10 cellular contexts compared by ENCODE assay signal in the genomic region with DNA sequence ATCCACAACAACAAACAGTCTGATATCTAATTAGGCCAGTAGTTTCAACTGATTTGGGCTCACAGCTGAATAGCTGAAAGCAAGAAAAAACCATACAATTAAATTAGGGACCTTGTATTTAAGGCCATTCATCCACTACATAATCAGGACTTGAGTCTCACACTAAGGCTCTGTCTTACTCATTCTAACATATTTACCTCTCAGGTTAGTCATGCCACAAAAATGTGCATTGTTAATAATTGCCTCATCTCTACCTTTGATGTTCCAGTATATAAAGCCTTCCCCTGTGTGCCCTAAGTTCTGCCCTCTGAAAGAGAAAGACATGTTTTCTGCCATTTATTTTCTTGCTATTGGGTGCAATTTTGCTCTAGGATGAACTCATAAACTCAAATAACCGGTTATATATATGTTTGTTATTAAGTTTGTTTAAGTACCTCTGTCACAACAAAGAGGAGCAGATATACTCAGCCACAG. TPM values are rescaled to one million over a fixed set of nuclear protein-coding genes. Genes with fewer than 3 reads are reported as not detected.
DNase-seq lines count a peak whose midpoint lies in the region; ATAC-seq and TF ChIP-seq lines count a peak whose summit lies in the region.
"Had no signal": no experiment of that assay in that cellular context is flagged by ENCODE, and none has a peak within 500 bp of the region (broad histone marks: within the 10 kb centered on the region; RNA-seq: fewer than 3 reads in every experiment).

No MANE protein-coding gene starts in this region.

- H3K9me3 ChIP-seq in MG63 = peaks cover 7% of the 10 kb centered on the region

- H3K4me3 ChIP-seq in astrocyte of the cerebellum (ENCODE audit: low read depth, low read length) = no peak overlapping the region
- no peak overlapping the region for H3K4me3 ChIP-seq in MG63
- H3K4me3 ChIP-seq: gastrocnemius medialis had no signal

- TF ChIP-seq CTCF in natural killer cell (IDR thresholded peaks at IDR 0.05) (no peak), astrocyte of the cerebellum (IDR thresholded peaks at IDR 0.05; ENCODE audit: low read depth, low read length, missing control alignments) (no peak)

- no peaks in the 10 kb centered on the region for H3K36me3 ChIP-seq in MG63
- H3K36me3 ChIP-seq: gastrocnemius medialis had no signal

- H3K4me3 Mint-ChIP-seq in natural killer cell = no peak overlapping the region
- H3K4me3 Mint-ChIP-seq in natural killer cell treated with Interleukin-12 subunit alpha and Interleukin-12 subunit beta and Interleukin-15 and Interleukin-18, amount 100 ng/mL, for 72 hours = no peak overlapping the region

- intact Hi-C loops in natural killer cell (cut with micrococcal nuclease) = no loop called here

- peak overlapping the region; percentile 6 to 27 for H3K27ac Mint-ChIP-seq in natural killer cell
- H3K27ac Mint-ChIP-seq in natural killer cell treated with Interleukin-12 subunit alpha and Interleukin-12 subunit beta and Interleukin-15 and Interleukin-18, amount 100 ng/mL, for 72 hours = peak overlapping the region in 1 of 2 donors; percentile 41

- ATAC-seq in natural killer cell = no peak
- no peak for ATAC-seq in natural killer cell treated with Interleukin-12 subunit alpha and Interleukin-12 subunit beta and Interleukin-15 and Interleukin-18, amount 100 ng/mL, for 72 hours

- in situ Hi-C loops in astrocyte of the cerebellum (cut with HindIII; ENCODE audit: low sequenced_read_pairs) = no loop called here

- no peaks in the 10 kb centered on the region for H3K27me3 Mint-ChIP-seq in natural killer cell (ENCODE audit: low read depth in 2 of 2)
- no peaks in the 10 kb centered on the region for H3K27me3 Mint-ChIP-seq in natural killer cell treated with Interleukin-12 subunit alpha and Interleukin-12 subunit beta and Interleukin-15 and Interleukin-18, amount 100 ng/mL, for 72 hours

- no peak for DNase-seq in natural killer cell
- DNase-seq in natural killer cell treated with Interleukin-12 subunit alpha and Interleukin-12 subunit beta and Interleukin-15 and Interleukin-18, amount 100 ng/mL, for 72 hours (ENCODE audit: low spot score) = no peak
- DNase-seq in astrocyte of the cerebellum (ENCODE audit: low read depth) = peak; percentile 75
- peak; percentile 98 for DNase-seq in kidney tubule cell (ENCODE audit: low spot score)
- DNase-seq in stimulated activated naive CD4-positive, alpha-beta T cell (lab: John Stamatoyannopoulos, UW) = no peak
- DNase-seq in stimulated activated CD4-positive, alpha-beta T cell treated with anti-CD3 and anti-CD28 coated beads, Interleukin-15, amount 100 ng/mL, for 24 hours = no peak
- DNase-seq in amniotic stem cell (lab: John Stamatoyannopoulos, UW) = no peak
- DNase-seq in MG63 = no peak
- DNase-seq: NCI-H748 treated with DMSO at 0.1 percent for 48 hours had no signal

- H3K9me3 Mint-ChIP-seq in natural killer cell = peaks cover 2 to 8% of the 10 kb centered on the region in 2 donors
- peaks cover 3% of the 10 kb centered on the region for H3K9me3 Mint-ChIP-seq in natural killer cell treated with Interleukin-12 subunit alpha and Interleukin-12 subunit beta and Interleukin-15 and Interleukin-18, amount 100 ng/mL, for 72 hours

- no peaks in the 10 kb centered on the region for H3K27me3 ChIP-seq in MG63
- H3K27me3 ChIP-seq: gastrocnemius medialis had no signal

- peaks cover 25 to 38% of the 10 kb centered on the region in 2 donors for H3K4me1 Mint-ChIP-seq in natural killer cell
- peaks cover 19 to 29% of the 10 kb centered on the region in 2 donors for H3K4me1 Mint-ChIP-seq in natural killer cell treated with Interleukin-12 subunit alpha and Interleukin-12 subunit beta and Interleukin-15 and Interleukin-18, amount 100 ng/mL, for 72 hours (ENCODE audit: low read depth in 2 of 2)

- H3K36me3 Mint-ChIP-seq in natural killer cell = peaks cover 20% of the 10 kb centered on the region
- H3K36me3 Mint-ChIP-seq in natural killer cell treated with Interleukin-12 subunit alpha and Interleukin-12 subunit beta and Interleukin-15 and Interleukin-18, amount 100 ng/mL, for 72 hours = peaks cover 12% of the 10 kb centered on the region

RNA-seq across cellular contexts. Expression of gene C1GALT1, which starts 5.3 kb away (rescaled TPM):
- 10 to 100 TPM; 54.5 to 64.5 (median 63.7) TPM for total RNA-seq in natural killer cell
- total RNA-seq in natural killer cell treated with Interleukin-12 subunit alpha and Interleukin-12 subunit beta and Interleukin-15 and Interleukin-18, amount 100 ng/mL, for 72 hours = 10 to 100 TPM; 30.7 to 49.3 TPM
- total RNA-seq in MG63 (2014; rRNA removed; shearing (Covaris generic); ENCODE audit: low replicate concordance) = 16.3 and 58.8 TPM in 2 replicates

Comparison
In these comparisons a context has a peak if more than half of its experiments do, and no peak if none do; other contexts are left out.
1. DNase-seq: peak in astrocyte of the cerebellum (single experiment) and kidney tubule cell (single experiment); none in natural killer cell (single experiment), natural killer cell treated with Interleukin-12 subunit alpha and Interleukin-12 subunit beta and Interleukin-15 and Interleukin-18, amount 100 ng/mL, for 72 hours (single experiment), stimulated activated naive CD4-positive, alpha-beta T cell (0 of 6), stimulated activated CD4-positive, alpha-beta T cell treated with anti-CD3 and anti-CD28 coated beads, Interleukin-15, amount 100 ng/mL, for 24 hours (single experiment), amniotic stem cell (single experiment) and MG63 (single experiment).